15 cellular contexts compared by ENCODE assay signal in genomic region chr1:44436401-44437394, GRCh38. TPM values are rescaled to one million over a fixed set of nuclear protein-coding genes. Genes with fewer than 3 reads are reported as not detected.
A peak's percentile ranks its signal among the peaks of the same experiment; 100 is the strongest.
DNase-seq lines count a peak whose midpoint lies in the region; ATAC-seq and TF ChIP-seq lines count a peak whose summit lies in the region.
"Had no signal": no experiment of that assay in that cellular context is flagged by ENCODE, and none has a peak within 500 bp of the region (broad histone marks: within the 10 kb centered on the region; RNA-seq: fewer than 3 reads in every experiment).

No MANE protein-coding gene starts in this region.

- no peaks in the 10 kb centered on the region for H3K36me3 ChIP-seq in left lung

- H3K9me3 Mint-ChIP-seq in type B pancreatic cell = no peaks in the 10 kb centered on the region
- H3K9me3 Mint-ChIP-seq: CD4-positive, alpha-beta T cell had no signal

- TF ChIP-seq CTCF in left lung (IDR thresholded peaks at IDR 0.05) = no peak
- no peak for TF ChIP-seq CTCF in type B pancreatic cell (conservative IDR thresholded peaks at IDR 0.05)

- peak overlapping the region; percentile 17 for H3K27ac Mint-ChIP-seq in type B pancreatic cell
- H3K27ac Mint-ChIP-seq: CD4-positive, alpha-beta T cell had no signal

- no peaks in the 10 kb centered on the region for H3K4me1 ChIP-seq in left lung

- no peaks in the 10 kb centered on the region for H3K36me3 Mint-ChIP-seq in type B pancreatic cell

- H3K4me3 Mint-ChIP-seq in type B pancreatic cell = no peak overlapping the region
- H3K4me3 Mint-ChIP-seq: CD4-positive, alpha-beta T cell had no signal

- H3K27ac ChIP-seq in left lung = peak overlapping the region in 1 of 2 donors; percentile 56
- H3K27ac ChIP-seq: epithelial cell of prostate had no signal

- intact Hi-C loops in left lung (cut with DNase I) = no loop called here

- peaks cover 18% of the 10 kb centered on the region for H3K27me3 Mint-ChIP-seq in type B pancreatic cell

- H3K27me3 ChIP-seq in left lung = no peaks in the 10 kb centered on the region

- H3K4me3 ChIP-seq in left lung = no peak overlapping the region

- ATAC-seq in left lung = peak; percentile 92

- no peaks in the 10 kb centered on the region for H3K9me3 ChIP-seq in left lung

- H3K4me1 Mint-ChIP-seq in type B pancreatic cell (ENCODE audit: unreplicated experiment) = peaks cover 14% of the 10 kb centered on the region

- DNase-seq in NCI-H1417 (lab: John Stamatoyannopoulos, UW) (peak in 2 of 3 experiments; percentile 13 to 56), NCI-H1417 treated with DMSO at 0.1 percent for 48 hours (lab: John Stamatoyannopoulos, UW) (no peak), NCI-H510A treated with DMSO at 0.1 percent for 48 hours (lab: John Stamatoyannopoulos, UW) (peak; percentile 95), left lung (no peak), type B pancreatic cell (ENCODE audit: extremely low spot score, unreplicated experiment) (no peak), SHP77 treated with DMSO at 0.1 percent for 48 hours (lab: John Stamatoyannopoulos, UW) (no peak), COLO668 (lab: John Stamatoyannopoulos, UW; ENCODE audit: unreplicated experiment) (no peak)
- no peak for DNase-seq in stimulated activated naive CD4-positive, alpha-beta T cell treated with Interleukin-2 at 50 U/mL for 16 hours (lab: John Stamatoyannopoulos, UW)
- DNase-seq: activated CD4-positive, alpha-beta T cell treated with anti-CD3 and anti-CD28 coated beads, Interleukin-2, amount 50 U/mL, for 4 hours; CD4-positive, alpha-beta T cell; NCI-H1930; NK-92 treated with Interleukin-12 subunit alpha and Interleukin-12 subunit beta, amount 100 ng/mL, for 24 hours; posterior cingulate gyrus; Right ventricle myocardium superior had no signal

RNA-seq across cellular contexts. Expression of gene RNF220, which starts 31.6 kb away (rescaled TPM):
- total RNA-seq in left lung = 10 to 100 TPM; 50.8 to 58.9 TPM
- 87.1 and 101 TPM in 2 replicates for total RNA-seq in type B pancreatic cell (ENCODE audit: low replicate concordance)

Comparison
In these comparisons a context has a peak if more than half of its experiments do, and no peak if none do; other contexts are left out.
1. DNase-seq: peak in NCI-H1417 (2 of 3) and NCI-H510A treated with DMSO at 0.1 percent for 48 hours (single experiment); none in NCI-H1417 treated with DMSO at 0.1 percent for 48 hours (single experiment), left lung (0 of 2), type B pancreatic cell (single experiment), stimulated activated naive CD4-positive, alpha-beta T cell treated with Interleukin-2 at 50 U/mL for 16 hours (single experiment), SHP77 treated with DMSO at 0.1 percent for 48 hours (single experiment) and COLO668 (single experiment).